In the genomic region with DNA sequence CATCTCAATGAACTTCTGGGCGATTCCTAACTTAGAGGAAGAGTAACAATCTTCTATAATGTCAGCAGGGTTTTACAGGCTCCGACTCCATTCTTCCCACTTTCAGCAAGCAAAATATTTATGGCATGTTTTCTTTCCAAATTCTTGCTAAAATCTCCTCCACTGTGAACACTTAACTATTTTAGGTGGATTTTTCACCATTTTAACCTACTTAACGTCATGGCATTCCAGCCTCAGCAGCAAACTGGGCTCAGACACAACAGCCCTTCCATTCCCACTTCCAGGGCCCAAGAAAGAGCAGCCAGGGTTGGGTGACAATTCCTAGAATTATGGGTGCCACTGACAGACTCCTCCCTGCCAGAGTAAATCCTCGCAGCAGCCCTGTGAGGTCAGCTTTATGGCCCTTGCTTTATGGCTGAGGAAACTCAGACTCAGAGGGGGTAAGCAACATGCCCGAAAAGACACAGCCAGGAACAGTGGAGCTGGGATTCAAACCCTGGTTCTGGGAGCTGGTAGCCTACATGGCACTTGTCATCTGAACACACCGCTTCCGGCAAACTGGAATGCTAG, we compare ENCODE assay signal across 16 cellular contexts.
DNase-seq lines count a peak whose midpoint lies in the region; ATAC-seq and FAIRE-seq lines count a peak whose summit lies in the region.
"Had no signal": no experiment of that assay in that cellular context is flagged by ENCODE, and none has a peak within 500 bp of the region (broad histone marks: within the 10 kb centered on the region; RNA-seq: fewer than 3 reads in every experiment).

No MANE protein-coding gene starts in this region.

- 79 to 86% methylated on average over 6 to 7 of the region's 7 CpGs for WGBS in GM23248 (ENCODE audit: low coverage in 1 of 2, low lambda C conversion rate in 2 of 2, missing lambda C conversion rate in 2 of 2), 2 experiments
- 77 to 81% (median 77%) methylated on average over 7 of the region's 7 CpGs for WGBS in small intestine, 3 donors

- no peak for ATAC-seq in effector memory CD8-positive, alpha-beta T cell (replicated peaks)
- no peak for ATAC-seq in GM21360 (IDR thresholded peaks at IDR 0.05; ENCODE audit: unreplicated experiment)
- ATAC-seq: psoas muscle had no signal

- H3K27me3 ChIP-seq in GM23248 (replicated peaks; ENCODE audit: insufficient read depth) (no peaks in the 10 kb centered on the region), small intestine (ENCODE audit: control insufficient read depth in 2 of 2, insufficient read depth in 2 of 2, low read length in 2 of 2) (no peaks in the 10 kb centered on the region)
- H3K27me3 ChIP-seq: cardiac muscle cell had no signal

- no peaks in the 10 kb centered on the region for H3K9me3 ChIP-seq in GM23248 (ENCODE audit: low read depth)
- H3K9me3 ChIP-seq in small intestine (ENCODE audit: control insufficient read depth, low read depth), result no peaks in the 10 kb centered on the region
- H3K9me3 ChIP-seq: psoas muscle had no signal

- peaks cover 27% of the 10 kb centered on the region for H3K4me1 ChIP-seq in GM23248 (ENCODE audit: insufficient read depth)
- peaks cover 0 to 5% of the 10 kb centered on the region in 2 donors for H3K4me1 ChIP-seq in small intestine (ENCODE audit: control insufficient read depth in 2 of 2, insufficient read depth in 1 of 2, low read depth in 1 of 2, low read length in 1 of 2)
- H3K4me1 ChIP-seq: psoas muscle had no signal

- H3F3A ChIP-seq in GM23248 (ENCODE audit: insufficient read depth), result peaks cover 15% of the 10 kb centered on the region

- peaks cover 34% of the 10 kb centered on the region for H3K36me3 Mint-ChIP-seq in activated CD4-positive, alpha-beta memory T cell treated with anti-CD3 and anti-CD28 coated beads, Interleukin-2, amount 10 ng/mL, durations not matched to agents 7 days and 5 days (ENCODE audit: low read depth)
- peaks cover 21% of the 10 kb centered on the region for H3K36me3 Mint-ChIP-seq in effector memory CD8-positive, alpha-beta T cell (ENCODE audit: insufficient read depth)
- H3K36me3 Mint-ChIP-seq: type B pancreatic cell had no signal

- H3K79me2 ChIP-seq in GM23248 (ENCODE audit: insufficient read depth), result peaks cover 53% of the 10 kb centered on the region

- H3K36me3 ChIP-seq in GM23248 (ENCODE audit: low read depth), result no peaks in the 10 kb centered on the region
- no peaks in the 10 kb centered on the region for H3K36me3 ChIP-seq in small intestine (ENCODE audit: control insufficient read depth in 2 of 2, insufficient read depth in 2 of 2, low read length in 2 of 2)
- H3K36me3 ChIP-seq: cardiac muscle cell had no signal

- no peaks in the 10 kb centered on the region for H3K9me3 Mint-ChIP-seq in activated CD4-positive, alpha-beta memory T cell treated with anti-CD3 and anti-CD28 coated beads, Interleukin-2, amount 10 ng/mL, durations not matched to agents 7 days and 5 days
- no peaks in the 10 kb centered on the region for H3K9me3 Mint-ChIP-seq in effector memory CD8-positive, alpha-beta T cell
- H3K9me3 Mint-ChIP-seq: activated CD4-positive, alpha-beta T cell treated with anti-CD3 and anti-CD28 coated beads, Interleukin-2, amount 10 ng/mL, durations not matched to agents 7 days and 5 days; type B pancreatic cell had no signal

- no peaks in the 10 kb centered on the region for H3K27me3 Mint-ChIP-seq in activated CD4-positive, alpha-beta memory T cell treated with anti-CD3 and anti-CD28 coated beads, Interleukin-2, amount 10 ng/mL, durations not matched to agents 7 days and 5 days
- no peaks in the 10 kb centered on the region for H3K27me3 Mint-ChIP-seq in effector memory CD8-positive, alpha-beta T cell
- H3K27me3 Mint-ChIP-seq: activated CD4-positive, alpha-beta T cell treated with anti-CD3 and anti-CD28 coated beads, Interleukin-2, amount 10 ng/mL, durations not matched to agents 7 days and 5 days; type B pancreatic cell had no signal

- H3K27ac ChIP-seq in GM23248 (peak overlapping the region; percentile 54), small intestine (ENCODE audit: low read depth in 1 of 2, low read length in 1 of 2) (no peak overlapping the region)
- H3K27ac ChIP-seq: cardiac muscle cell, psoas muscle had no signal

- DNase-seq in GM23248, result peak; percentile 10
- DNase-seq in activated CD4-positive, alpha-beta memory T cell treated with anti-CD3 and anti-CD28 coated beads, Interleukin-2, amount 10 ng/mL, durations not matched to agents 7 days and 5 days, result no peak
- no peak for DNase-seq in effector memory CD8-positive, alpha-beta T cell
- DNase-seq in small intestine, result peak; percentile 4
- DNase-seq in stimulated activated CD4-positive, alpha-beta T cell treated with anti-CD3 and anti-CD28 coated beads, Interleukin-2, amount 100 ng/mL, for 24 hours, result no peak
- no peak for DNase-seq in T1000 (lab: John Stamatoyannopoulos, UW)
- DNase-seq: activated CD4-positive, alpha-beta T cell treated with anti-CD3 and anti-CD28 coated beads, Interleukin-2, amount 10 ng/mL, durations not matched to agents 7 days and 5 days; NCI-H1930; NCI-H526; psoas muscle; T-helper 9 cell had no signal

- CTCF ChIA-PET in activated CD4-positive, alpha-beta memory T cell treated with anti-CD3 and anti-CD28 coated beads, Interleukin-2, amount 10 ng/mL, durations not matched to agents 7 days and 5 days (lab: Charles Lee), result no interaction called here

- H3K4me3 ChIP-seq in GM23248 (no peak overlapping the region), small intestine (ENCODE audit: low read depth in 1 of 2, low read length in 2 of 2) (no peak overlapping the region)
- H3K4me3 ChIP-seq: cardiac muscle cell, psoas muscle had no signal

- FAIRE-seq in small intestine (lab: Jason Lieb, UNC), result no peak
- FAIRE-seq: GM18507, keratinocyte had no signal

- H3K27ac Mint-ChIP-seq in activated CD4-positive, alpha-beta memory T cell treated with anti-CD3 and anti-CD28 coated beads, Interleukin-2, amount 10 ng/mL, durations not matched to agents 7 days and 5 days, result peak overlapping the region; percentile 71
- H3K27ac Mint-ChIP-seq in effector memory CD8-positive, alpha-beta T cell, result peak overlapping the region; percentile 79 to 89
- H3K27ac Mint-ChIP-seq: activated CD4-positive, alpha-beta T cell treated with anti-CD3 and anti-CD28 coated beads, Interleukin-2, amount 10 ng/mL, durations not matched to agents 7 days and 5 days; type B pancreatic cell had no signal

- POLR2A ChIA-PET in activated CD4-positive, alpha-beta memory T cell treated with anti-CD3 and anti-CD28 coated beads, Interleukin-2, amount 10 ng/mL, durations not matched to agents 7 days and 5 days (lab: Charles Lee), result interaction anchor here (1.0 kb wide), 1 partner anchor 55 kb away, joined by 3 read pairs; no protein-coding TSS in a partner anchor

- H3K4me2 ChIP-seq in GM23248 (ENCODE audit: unreplicated experiment), result no peak overlapping the region

- H3K4me3 Mint-ChIP-seq in activated CD4-positive, alpha-beta memory T cell treated with anti-CD3 and anti-CD28 coated beads, Interleukin-2, amount 10 ng/mL, durations not matched to agents 7 days and 5 days, result no peak overlapping the region
- H3K4me3 Mint-ChIP-seq in effector memory CD8-positive, alpha-beta T cell, result no peak overlapping the region
- H3K4me3 Mint-ChIP-seq: activated CD4-positive, alpha-beta T cell treated with anti-CD3 and anti-CD28 coated beads, Interleukin-2, amount 10 ng/mL, durations not matched to agents 7 days and 5 days; type B pancreatic cell had no signal

- peaks cover 86% of the 10 kb centered on the region for H3K4me1 Mint-ChIP-seq in activated CD4-positive, alpha-beta memory T cell treated with anti-CD3 and anti-CD28 coated beads, Interleukin-2, amount 10 ng/mL, durations not matched to agents 7 days and 5 days
- peaks cover 44 to 67% of the 10 kb centered on the region in 2 donors for H3K4me1 Mint-ChIP-seq in effector memory CD8-positive, alpha-beta T cell (ENCODE audit: low read depth in 2 of 2)

- in situ Hi-C loops in GM23248 (cut with MboI), result no loop called here

- H4K20me1 ChIP-seq in GM23248 (ENCODE audit: insufficient read depth), result no peaks in the 10 kb centered on the region

- H2AFZ ChIP-seq in GM23248, result no peak overlapping the region

- H3K9ac ChIP-seq in GM23248, result 0 out of 2 replicates have a peak overlapping the region, but pooled peaks have one; percentile 18

- H3K9me2 ChIP-seq in GM23248 (ENCODE audit: insufficient read depth), result no peaks in the 10 kb centered on the region

Comparison
In these comparisons a context has a peak if more than half of its experiments do, and no peak if none do; other contexts are left out.
1. DNase-seq: peak in GM23248 (single experiment) and small intestine (single experiment); none in activated CD4-positive, alpha-beta memory T cell treated with anti-CD3 and anti-CD28 coated beads, Interleukin-2, amount 10 ng/mL, durations not matched to agents 7 days and 5 days (single experiment), effector memory CD8-positive, alpha-beta T cell (0 of 3), stimulated activated CD4-positive, alpha-beta T cell treated with anti-CD3 and anti-CD28 coated beads, Interleukin-2, amount 100 ng/mL, for 24 hours (0 of 2) and T1000 (single experiment).